In genomic region chr15:68817304-68818087, GRCh38 we compare ENCODE assay signal across 8 cellular contexts. TPM values are rescaled to one million over a fixed set of nuclear protein-coding genes. Genes with fewer than 3 reads are reported as not detected.
DNase-seq lines count a peak whose midpoint lies in the region; ATAC-seq and TF ChIP-seq lines count a peak whose summit lies in the region.

No MANE protein-coding gene starts in this region.

- no peaks in the 10 kb centered on the region for H3K36me3 ChIP-seq in mammary epithelial cell (ENCODE audit: insufficient read depth, low read length)

- peak; percentile 58 to 75 (median 66) for DNase-seq in CD4-positive, alpha-beta T cell
- peak; percentile 76 for DNase-seq in NCI-H1105 treated with DMSO at 0.1 percent for 48 hours (lab: John Stamatoyannopoulos, UW)
- DNase-seq in WTC11 (ENCODE audit: low spot score): peak; percentile 53
- DNase-seq in mammary epithelial cell: peak; percentile 65
- DNase-seq in islet precursor cell: peak; percentile 83
- peak in 2 of 3 donors; percentile 54 to 61 for DNase-seq in stimulated activated CD4-positive, alpha-beta T cell treated with anti-CD3 and anti-CD28 coated beads, Interleukin-12 subunit alpha, Interleukin-12 subunit beta, amount 100 ng/mL, for 48 hours (ENCODE audit: low read depth in 2 of 3, low spot score in 1 of 3)

- peak overlapping the region; percentile 89 for H3K27ac ChIP-seq in CD4-positive, alpha-beta T cell (ENCODE audit: low read depth, low read length)
- peak overlapping the region; percentile 72 for H3K27ac ChIP-seq in mammary epithelial cell (ENCODE audit: insufficient read depth, low read depth, low read length)

- H3K79me2 ChIP-seq in mammary epithelial cell (ENCODE audit: insufficient read depth, low read length): peaks cover 96% of the 10 kb centered on the region

- peak overlapping the region; percentile 85 for H3K4me2 ChIP-seq in mammary epithelial cell (ENCODE audit: insufficient read depth, low read depth, low read length)

- peak overlapping the region; percentile 93 for H3K4me3 Mint-ChIP-seq in CD4-positive, alpha-beta T cell
- H3K4me3 Mint-ChIP-seq in WTC11: peak overlapping the region; percentile 92

- no peaks in the 10 kb centered on the region for H3K27me3 ChIP-seq in CD4-positive, alpha-beta T cell (ENCODE audit: control insufficient read depth, insufficient read depth, low read length)
- no peaks in the 10 kb centered on the region for H3K27me3 ChIP-seq in mammary epithelial cell (ENCODE audit: insufficient read depth, low read length)

- TF ChIP-seq CTCF in CD4-positive, alpha-beta T cell (IDR thresholded peaks at IDR 0.05): no peak
- no peak for TF ChIP-seq CTCF in WTC11 (IDR thresholded peaks at IDR 0.05)
- TF ChIP-seq CTCF in mammary epithelial cell (conservative IDR thresholded peaks at IDR 0.05 in 1 of 2, IDR thresholded peaks at IDR 0.05 in 1 of 2; ENCODE audit: extremely low read depth in 1 of 2, insufficient read depth in 1 of 2, low read depth in 1 of 2, low read length in 2 of 2): no peak

- H3K9me3 ChIP-seq in CD4-positive, alpha-beta T cell (ENCODE audit: control insufficient read depth, low read length): no peaks in the 10 kb centered on the region
- no peaks in the 10 kb centered on the region for H3K9me3 ChIP-seq in mammary epithelial cell (replicated peaks; ENCODE audit: insufficient read depth, low read length)

- intact Hi-C loops in CD4-positive, alpha-beta T cell (cut with DNase I, micrococcal nuclease): loop anchor here in 1 of 2 experiments (10.0 kb wide), 3 partner anchors 347 to 637 kb away; partner anchors contain the start of genes FEM1B, GLCE and RPLP1
- intact Hi-C loops in mammary epithelial cell (cut with micrococcal nuclease): no loop called here

- H2AFZ ChIP-seq in mammary epithelial cell (ENCODE audit: low read depth, low read length): peak overlapping the region; percentile 76

- dilution Hi-C loops in mammary epithelial cell (cut with HindIII; ENCODE audit: low sequenced_read_pairs): no loop called here

- ATAC-seq in CD4-positive, alpha-beta T cell (ENCODE audit: poor library complexity): peak; percentile 50
- peak; percentile 30 for ATAC-seq in GM21381 (IDR thresholded peaks at IDR 0.05; ENCODE audit: unreplicated experiment)
- ATAC-seq in WTC11: no peak
- no peak for ATAC-seq in HG03439 (IDR thresholded peaks at IDR 0.05; ENCODE audit: unreplicated experiment)

- H3K9me3 Mint-ChIP-seq in CD4-positive, alpha-beta T cell: no peaks in the 10 kb centered on the region
- H3K9me3 Mint-ChIP-seq in WTC11: no peaks in the 10 kb centered on the region

- POLR2A ChIA-PET in CD4-positive, alpha-beta T cell (lab: Charles Lee): interaction anchor here (0.8 to 5.6 kb wide), 15 partner anchors 10 to 651 kb away, joined by 3 to 94 read pairs (median 7); partner anchors contain the start of genes FEM1B and RPLP1
- POLR2A ChIA-PET in WTC11 (lab: Charles Lee): interaction anchor here (0.6 to 4.6 kb wide), 6 partner anchors 10 to 132 kb away, joined by 3 to 41 read pairs (median 4); no protein-coding TSS in a partner anchor

- no peaks in the 10 kb centered on the region for H3K27me3 Mint-ChIP-seq in CD4-positive, alpha-beta T cell
- peaks cover 12% of the 10 kb centered on the region for H3K27me3 Mint-ChIP-seq in WTC11 (ENCODE audit: low read depth)

- peak overlapping the region; percentile 78 to 95 (median 85) for H3K4me3 ChIP-seq in mammary epithelial cell (replicated peaks in 1 of 3; ENCODE audit: insufficient read depth in 1 of 3, low read depth in 2 of 3, low read length in 3 of 3)

- peaks cover 53% of the 10 kb centered on the region for H3K36me3 Mint-ChIP-seq in CD4-positive, alpha-beta T cell (ENCODE audit: low read depth)
- peaks cover 6% of the 10 kb centered on the region for H3K36me3 Mint-ChIP-seq in WTC11

- 0% methylated on average over 23 of the region's 64 CpGs for WGBS in mammary epithelial cell (ENCODE audit: low coverage, missing lambda C conversion rate)

- in situ Hi-C loops in mammary epithelial cell (cut with MboI; ENCODE audit: low sequenced_read_pairs in 2 of 2): no loop called here

- H3K27ac Mint-ChIP-seq in CD4-positive, alpha-beta T cell: peak overlapping the region; percentile 98
- peak overlapping the region; percentile 96 for H3K27ac Mint-ChIP-seq in WTC11

- no TSS peak for BruUV-seq in mammary epithelial cell (replicated peaks; lab: Mats Ljungman, UMichigan)

- CTCF ChIA-PET in CD4-positive, alpha-beta T cell (lab: Charles Lee): interaction anchor here (0.8 to 2.0 kb wide), 4 partner anchors 11 to 33 kb away, joined by 4 to 8 read pairs (median 5); no protein-coding TSS in a partner anchor
- CTCF ChIA-PET in WTC11 (lab: Charles Lee) (interaction anchor here (0.7 to 3.3 kb wide), 8 partner anchors 16 to 143 kb away, joined by 3 to 19 read pairs (median 6); no protein-coding TSS in a partner anchor), mammary epithelial cell (lab: Charles Lee; ENCODE audit: low non-redundant PET) (interaction anchor here (0.7 to 0.9 kb wide), 2 partner anchors 59 to 190 kb away, joined by 4 to 5 read pairs; no protein-coding TSS in a partner anchor)

- H4K20me1 ChIP-seq in mammary epithelial cell (ENCODE audit: insufficient read depth, low read length): no peaks in the 10 kb centered on the region

- peaks cover 56% of the 10 kb centered on the region for H3K4me1 Mint-ChIP-seq in CD4-positive, alpha-beta T cell (ENCODE audit: low read depth)
- peaks cover 53% of the 10 kb centered on the region for H3K4me1 Mint-ChIP-seq in WTC11

- peaks cover 32% of the 10 kb centered on the region for H3K4me1 ChIP-seq in mammary epithelial cell (ENCODE audit: insufficient read depth, low read length)

- peak overlapping the region; percentile 86 for H3K9ac ChIP-seq in mammary epithelial cell (ENCODE audit: insufficient read depth, low read length)

TF ChIP-seq in WTC11, 78 proteins besides CTCF, POLR2A, EP300 and RAD21:
- TF ChIP-seq ZNF423 (CRISPR knock-in tag; IDR thresholded peaks at IDR 0.05) (peak; percentile 41; the same call in 1 of the 2 replicates), HMGXB4 (CRISPR knock-in tag; IDR thresholded peaks at IDR 0.05) (0 out of 2 replicates have a peak, but pooled peaks have one; percentile 26), E2F1 (CRISPR knock-in tag; IDR thresholded peaks at IDR 0.05) (no peak), STAT6 (CRISPR knock-in tag; conservative IDR thresholded peaks at IDR 0.05; ENCODE audit: low read depth) (no peak), NR2C2 (CRISPR knock-in tag; IDR thresholded peaks at IDR 0.05) (no peak), ZNF263 (CRISPR knock-in tag; IDR thresholded peaks at IDR 0.05; ENCODE audit: low read depth) (peak; percentile 15; the same call in 1 of the 2 replicates)

RNA-seq across cellular contexts. Expression of gene ANP32A, which starts 3.2 kb away (rescaled TPM):
- total RNA-seq in CD4-positive, alpha-beta T cell: 10 to 100 TPM; 55.1 to 57.3 TPM
- total RNA-seq in WTC11 (2021): 232 to 253 TPM (median 242 TPM) in 3 replicates
- total RNA-seq in mammary epithelial cell: 100 to 1,000 TPM in 1 of 2 donors, 10 to 100 TPM in 1; 42.5 to 109 TPM
- polyA plus RNA-seq in mammary epithelial cell: 52.0 TPM
- polyA minus RNA-seq in mammary epithelial cell: 37.7 TPM

Comparison
In these comparisons a context has a peak if more than half of its experiments do, and no peak if none do; other contexts are left out.
1. ATAC-seq: peak in CD4-positive, alpha-beta T cell (single experiment) and GM21381 (single experiment); none in WTC11 (single experiment) and HG03439 (single experiment).
2. Peak in every context shown above with its lines, with median percentiles within 50 percentile points of each other: DNase-seq.